8 cellular contexts compared by ENCODE assay signal in genomic region chr1:11650331-11650991, GRCh38. TPM values are rescaled to one million over a fixed set of nuclear protein-coding genes. Genes with fewer than 3 reads are reported as not detected.
DNase-seq lines count a peak whose midpoint lies in the region; ATAC-seq and TF ChIP-seq lines count a peak whose summit lies in the region.

No MANE protein-coding gene starts in this region.

- peaks cover 27% of the 10 kb centered on the region for H3K4me1 ChIP-seq in CD8-positive, alpha-beta T cell (ENCODE audit: insufficient read depth, low read length)
- H3K4me1 ChIP-seq in heart right ventricle, result peaks cover 4 to 46% (median 30%) of the 10 kb centered on the region in 9 donors

- peaks cover 30% of the 10 kb centered on the region for H3K4me1 Mint-ChIP-seq in CD8-positive, alpha-beta T cell (ENCODE audit: low read depth)
- H3K4me1 Mint-ChIP-seq in activated naive CD8-positive, alpha-beta T cell (ENCODE audit: low read depth), result peaks cover 16% of the 10 kb centered on the region

- CTCF ChIA-PET in CD8-positive, alpha-beta T cell (lab: Charles Lee), result interaction anchor here (0.7 to 7.0 kb wide), 22 partner anchors 8 to 613 kb away, joined by 3 to 69 read pairs (median 5); partner anchors contain the start of genes AGTRAP, CLCN6, FBXO6 and MAD2L2

- H2AFZ ChIP-seq in SU-DHL-6 (ENCODE audit: low read depth, low read length, severe bottlenecking), result peak overlapping the region; percentile 58

- no peaks in the 10 kb centered on the region for H3K9me2 ChIP-seq in SU-DHL-6 (replicated peaks; ENCODE audit: insufficient read depth, low read length)

- no peaks in the 10 kb centered on the region for H3K9me3 Mint-ChIP-seq in CD8-positive, alpha-beta T cell
- H3K9me3 Mint-ChIP-seq in activated naive CD8-positive, alpha-beta T cell (ENCODE audit: low read depth), result no peaks in the 10 kb centered on the region

- 8 to 10% methylated on average over 47 of the region's 47 CpGs for WGBS in heart right ventricle, 2 donors

- H3F3A ChIP-seq in SU-DHL-6 (ENCODE audit: insufficient read depth), result no peaks in the 10 kb centered on the region

- peak; percentile 67 for ATAC-seq in CD8-positive, alpha-beta T cell
- ATAC-seq in heart right ventricle, result peak; percentile 48 to 77 (median 66)
- ATAC-seq in HG02852 (IDR thresholded peaks at IDR 0.05; ENCODE audit: unreplicated experiment), result no peak

- no peaks in the 10 kb centered on the region for H3K79me2 ChIP-seq in SU-DHL-6 (ENCODE audit: insufficient read depth, low read length)

- peak overlapping the region; percentile 22 for H3K4me2 ChIP-seq in SU-DHL-6 (ENCODE audit: low read depth, low read length, poor library complexity, severe bottlenecking)

- POLR2A ChIA-PET in CD8-positive, alpha-beta T cell (lab: Charles Lee), result interaction anchor here (0.9 to 8.6 kb wide), 6 partner anchors 8 to 258 kb away, joined by 3 to 62 read pairs (median 4); partner anchors contain the start of genes AGTRAP and FBXO6

- no peaks in the 10 kb centered on the region for H3K36me3 ChIP-seq in CD8-positive, alpha-beta T cell (ENCODE audit: insufficient read depth, low read length)
- H3K36me3 ChIP-seq in SU-DHL-6 (ENCODE audit: low read length) (no peaks in the 10 kb centered on the region), heart right ventricle (no peaks in the 10 kb centered on the region)

- TF ChIP-seq CTCF in CD8-positive, alpha-beta T cell (IDR thresholded peaks at IDR 0.05), result peak; percentile 63
- TF ChIP-seq CTCF in SU-DHL-6 (IDR thresholded peaks at IDR 0.05; ENCODE audit: insufficient read depth, low read length, poor library complexity, severe bottlenecking) (peak; percentile 45), heart right ventricle (IDR thresholded peaks at IDR 0.05) (peak; percentile 31 to 84 (median 65))

- no peaks in the 10 kb centered on the region for H3K27me3 Mint-ChIP-seq in CD8-positive, alpha-beta T cell (ENCODE audit: low read depth)
- H3K27me3 Mint-ChIP-seq in activated naive CD8-positive, alpha-beta T cell, result no peaks in the 10 kb centered on the region

- H3K4me3 Mint-ChIP-seq in CD8-positive, alpha-beta T cell, result peak overlapping the region; percentile 75
- H3K4me3 Mint-ChIP-seq in activated naive CD8-positive, alpha-beta T cell, result peak overlapping the region; percentile 65

- no peaks in the 10 kb centered on the region for H4K20me1 ChIP-seq in SU-DHL-6 (ENCODE audit: low read depth, low read length)

- peak; percentile 65 to 86 (median 79) for DNase-seq in CD8-positive, alpha-beta T cell
- DNase-seq in HuH-7 (ENCODE audit: low spot score), result peak; percentile 82
- DNase-seq in heart right ventricle, result peak; percentile 51 to 84
- DNase-seq in pulmonary artery endothelial cell (ENCODE audit: low read depth, low spot score), result peak; percentile 53
- no peak for DNase-seq in DMS114 treated with DMSO at 0.1 percent for 48 hours (lab: John Stamatoyannopoulos, UW; ENCODE audit: unreplicated experiment)

- H3K9me3 ChIP-seq in CD8-positive, alpha-beta T cell (ENCODE audit: low read length), result no peaks in the 10 kb centered on the region
- H3K9me3 ChIP-seq in SU-DHL-6 (ENCODE audit: insufficient read depth, low read length), result no peaks in the 10 kb centered on the region
- no peaks in the 10 kb centered on the region for H3K9me3 ChIP-seq in heart right ventricle

- H3K4me3 ChIP-seq in CD8-positive, alpha-beta T cell (ENCODE audit: low read depth, low read length), result peak overlapping the region; percentile 25
- no peak overlapping the region for H3K4me3 ChIP-seq in SU-DHL-6 (ENCODE audit: insufficient read depth, low read length, poor library complexity, severe bottlenecking)
- peak overlapping the region in 4 of 10 donors; percentile 10 to 35 (median 20) for H3K4me3 ChIP-seq in heart right ventricle

- no peak overlapping the region for H3K27ac Mint-ChIP-seq in CD8-positive, alpha-beta T cell
- H3K27ac Mint-ChIP-seq in activated naive CD8-positive, alpha-beta T cell, result no peak overlapping the region

- no peak overlapping the region for H3K9ac ChIP-seq in SU-DHL-6 (ENCODE audit: low read length)

- intact Hi-C loops in CD8-positive, alpha-beta T cell (cut with DNase I, micrococcal nuclease), result loop anchor here (1.0 to 5.0 kb wide), 5 partner anchors 14 to 257 kb away; partner anchors contain the start of genes CLCN6 (in 1 of the 2), FBXO6 (in 1 of the 2) and MTHFR (in 1 of the 2)
- intact Hi-C loops in heart right ventricle (cut with DNase I), result loop anchor here in 5 of 10 donors (1.0 to 5.0 kb wide), 4 partner anchors 67 to 72 kb away; no protein-coding TSS in a partner anchor

- H3K27me3 ChIP-seq in CD8-positive, alpha-beta T cell (ENCODE audit: insufficient read depth, low read length), result no peaks in the 10 kb centered on the region
- no peaks in the 10 kb centered on the region for H3K27me3 ChIP-seq in SU-DHL-6 (ENCODE audit: low read length)
- peaks cover 3 to 51% (median 25%) of the 10 kb centered on the region in 7 donors for H3K27me3 ChIP-seq in heart right ventricle

- no peak overlapping the region for H3K27ac ChIP-seq in CD8-positive, alpha-beta T cell (ENCODE audit: low read depth, low read length)
- H3K27ac ChIP-seq in SU-DHL-6 (ENCODE audit: low read depth, low read length) (no peak overlapping the region), heart right ventricle (peak overlapping the region in 1 of 10 donors; percentile 21)

- H3K36me3 Mint-ChIP-seq in CD8-positive, alpha-beta T cell, result no peaks in the 10 kb centered on the region
- no peaks in the 10 kb centered on the region for H3K36me3 Mint-ChIP-seq in activated naive CD8-positive, alpha-beta T cell

RNA-seq across cellular contexts. Expression of gene FBXO2, which starts 3.8 kb away (rescaled TPM):
- total RNA-seq in CD8-positive, alpha-beta T cell, result 1 to 10 TPM; 3.4 to 3.5 TPM
- 1 to 10 TPM in 9 of 10 donors, under 1 TPM in 1; 0.70 to 5.5 (median 1.7) TPM for total RNA-seq in heart right ventricle
- polyA plus RNA-seq in heart right ventricle, result 1 to 10 TPM; 2.7 to 5.3 TPM
- total RNA-seq in pulmonary artery endothelial cell, result 1.1 TPM in 2 replicates

RNA-seq across cellular contexts. Expression of gene FBXO44, which starts 4.2 kb away (rescaled TPM):
- 10 to 100 TPM; 35.9 to 36.0 TPM for total RNA-seq in CD8-positive, alpha-beta T cell
- total RNA-seq in heart right ventricle (10 to 100 TPM; 10.1 to 17.7 (median 15.8) TPM), pulmonary artery endothelial cell (6.0 and 6.9 TPM in 2 replicates)
- polyA plus RNA-seq in heart right ventricle, result 10 to 100 TPM; 14.6 to 28.2 TPM

RNA-seq across cellular contexts. Expression of gene FBXO6, which starts 13.5 kb away (rescaled TPM):
- 1 to 10 TPM; 2.9 to 3.3 TPM for total RNA-seq in CD8-positive, alpha-beta T cell
- total RNA-seq in heart right ventricle, result 10 to 100 TPM in 1 of 10 donors, 1 to 10 TPM in 9; 4.8 to 21.7 (median 7.9) TPM
- 10 to 100 TPM in 1 of 2 donors, 1 to 10 TPM in 1; 6.0 to 12.9 TPM for polyA plus RNA-seq in heart right ventricle
- total RNA-seq in pulmonary artery endothelial cell, result 1.7 and 1.8 TPM in 2 replicates

RNA-seq across cellular contexts. Expression of gene MAD2L2, which starts 30.5 kb away (rescaled TPM):
- total RNA-seq in CD8-positive, alpha-beta T cell, result 10 to 100 TPM; 28.7 to 29.4 TPM
- total RNA-seq in heart right ventricle, result 10 to 100 TPM; 10.9 to 28.5 (median 17.0) TPM
- polyA plus RNA-seq in heart right ventricle, result 10 to 100 TPM; 16.6 to 59.0 TPM
- 35.6 and 49.5 TPM in 2 replicates for total RNA-seq in pulmonary artery endothelial cell

RNA-seq across cellular contexts. Expression of gene DRAXIN, which starts 41.0 kb away (rescaled TPM):
- under 1 TPM; 0.08 to 0.11 TPM for total RNA-seq in CD8-positive, alpha-beta T cell
- under 1 TPM in 8 of 10 donors, not detected in 2; 0.05 to 0.18 (median 0.12) TPM for total RNA-seq in heart right ventricle
- polyA plus RNA-seq in heart right ventricle, result under 1 TPM; 0.01 to 0.07 TPM
- 0.11 and 0.33 TPM in 2 replicates for total RNA-seq in pulmonary artery endothelial cell
